In the genomic region with DNA sequence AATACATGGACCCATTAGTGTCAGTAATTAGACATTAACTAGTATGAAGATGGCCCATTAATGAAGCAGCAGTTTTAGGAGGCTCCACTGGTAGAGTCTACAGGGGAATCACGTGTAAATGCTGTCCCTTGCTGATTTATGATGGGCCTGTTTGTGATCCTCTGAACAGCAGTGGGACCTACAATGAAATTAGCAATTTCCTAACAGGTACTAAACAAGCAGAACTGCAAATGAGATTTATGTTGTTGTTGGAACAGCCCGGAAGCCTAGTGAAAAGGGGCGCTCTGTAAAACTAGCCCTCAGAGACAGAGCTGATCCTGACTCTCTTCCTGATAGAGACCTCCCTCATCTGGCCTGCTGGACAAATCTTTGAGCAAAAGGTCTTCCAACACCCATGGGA, we compare ENCODE assay signal across 40 cellular contexts. TPM values are rescaled to one million over a fixed set of nuclear protein-coding genes. Genes with fewer than 3 reads are reported as not detected.
"Had no signal": no experiment of that assay in that cellular context is flagged by ENCODE, and none has a peak within 500 bp of the region (broad histone marks: within the 10 kb centered on the region; RNA-seq: fewer than 3 reads in every experiment).

No MANE protein-coding gene starts in this region.

- FAIRE-seq: astrocyte, bronchial epithelial cell had no signal

- H3K4me1 Mint-ChIP-seq: activated naive CD4-positive, alpha-beta T cell treated with anti-CD3 and anti-CD28 coated beads, Interleukin-2, amount 10 ng/mL, durations not matched to agents 7 days and 5 days; activated naive CD4-positive, alpha-beta T cell treated with anti-CD3 and anti-CD28 coated beads, Interleukin-2, amount 50 U/mL, for 24 hours; activated naive CD8-positive, alpha-beta T cell treated with anti-CD3 and anti-CD28 coated beads for 36 hours; activated naive CD8-positive, alpha-beta T cell treated with anti-CD3 and anti-CD28 coated beads, Interleukin-2, amount 10 ng/mL, durations not matched to agents 7 days and 5 days; activated naive CD8-positive, alpha-beta T cell treated with anti-CD3 and anti-CD28 coated beads, Interleukin-2, amount 50 U/mL, for 24 hours; activated T-helper 17 cell treated with anti-CD3 and anti-CD28 coated beads, Interleukin-2, amount 50 U/mL, for 72 hours; brain; central memory CD8-positive, alpha-beta T cell had no signal

- H3K4me1 ChIP-seq: adrenal gland, ascending aorta, body of pancreas, breast epithelium had no signal

- H3K4me3 Mint-ChIP-seq: activated naive CD4-positive, alpha-beta T cell treated with anti-CD3 and anti-CD28 coated beads for 36 hours; activated naive CD4-positive, alpha-beta T cell treated with anti-CD3 and anti-CD28 coated beads, Interleukin-2, amount 10 ng/mL, durations not matched to agents 7 days and 5 days; activated naive CD4-positive, alpha-beta T cell treated with anti-CD3 and anti-CD28 coated beads, Interleukin-2, amount 50 U/mL, for 24 hours; activated naive CD8-positive, alpha-beta T cell; activated naive CD8-positive, alpha-beta T cell treated with anti-CD3 and anti-CD28 coated beads for 36 hours; activated naive CD8-positive, alpha-beta T cell treated with anti-CD3 and anti-CD28 coated beads, Interleukin-2, amount 10 ng/mL, durations not matched to agents 7 days and 5 days; activated naive CD8-positive, alpha-beta T cell treated with anti-CD3 and anti-CD28 coated beads, Interleukin-2, amount 50 U/mL, for 24 hours; activated T-cell treated with anti-CD3 and anti-CD28 coated beads, Interleukin-2, amount 50 U/mL, for 24 hours; activated T-cell treated with anti-CD3 and anti-CD28 coated beads, Interleukin-2, amount 50 U/mL, for 4 hours; activated T-cell treated with anti-CD3 and anti-CD28 coated beads, Interleukin-2, amount 50 U/mL, for 72 hours; activated T-helper 1 cell treated with anti-CD3 and anti-CD28 coated beads, Interleukin-12 subunit alpha, Interleukin-12 subunit beta, Interleukin-2, Interleukin-4 antibody, amounts not matched to agents 30 ng/mL and 10 ng/mL and 1 ng/mL, durations not matched to agents 14 hours and 24 hours and 36 hours; activated T-helper 17 cell treated with anti-CD3 and anti-CD28 coated beads, Interleukin-2, amount 50 U/mL, for 72 hours; brain; central memory CD8-positive, alpha-beta T cell had no signal

- H3K27ac ChIP-seq: adrenal gland, ascending aorta, body of pancreas, brain microvascular endothelial cell, breast epithelium, cardiac muscle cell had no signal

- DNase-seq: activated effector memory CD4-positive, alpha-beta T cell treated with anti-CD3 and anti-CD28 coated beads, Interleukin-2, amount 50 U/mL, for 16 hours; activated effector memory CD4-positive, alpha-beta T cell treated with Interleukin-2 at 50 U/mL for 16 hours; activated gamma-delta T cell; activated gamma-delta T cell treated with Interleukin-2 at 50 U/mL for 16 hours; activated naive CD4-positive, alpha-beta T cell; activated naive CD4-positive, alpha-beta T cell treated with anti-CD3 and anti-CD28 coated beads for 36 hours; activated naive CD4-positive, alpha-beta T cell treated with anti-CD3 and anti-CD28 coated beads, Interleukin-2, amount 10 ng/mL, durations not matched to agents 7 days and 5 days; activated naive CD4-positive, alpha-beta T cell treated with anti-CD3 and anti-CD28 coated beads, Interleukin-2, amount 50 U/mL, for 16 hours; activated naive CD4-positive, alpha-beta T cell treated with Interleukin-2 at 50 U/mL for 16 hours; activated naive CD8-positive, alpha-beta T cell treated with anti-CD3 and anti-CD28 coated beads for 36 hours; activated naive CD8-positive, alpha-beta T cell treated with anti-CD3 and anti-CD28 coated beads, Interleukin-2, amount 10 ng/mL, durations not matched to agents 7 days and 5 days; activated naive CD8-positive, alpha-beta T cell treated with anti-CD3 and anti-CD28 coated beads, Interleukin-2, amount 50 U/mL, for 24 hours; activated T-cell treated with anti-CD3 and anti-CD28 coated beads, Interleukin-2, amount 50 U/mL, for 24 hours; activated T-cell treated with anti-CD3 and anti-CD28 coated beads, Interleukin-2, amount 50 U/mL, for 4 hours; activated T-cell treated with anti-CD3 and anti-CD28 coated beads, Interleukin-2, amount 50 U/mL, for 48 hours; activated T-cell treated with anti-CD3 and anti-CD28 coated beads, Interleukin-2, amount 50 U/mL, for 72 hours; amniotic stem cell; amygdala; anterior cingulate cortex; aorta; body of pancreas; brain microvascular endothelial cell; caudate nucleus; central memory CD4-positive, alpha-beta T cell; cerebellar nuclear complex had no signal

- H3K27me3 ChIP-seq: adrenal gland, ascending aorta, body of pancreas, brain microvascular endothelial cell, breast epithelium, cardiac muscle cell had no signal

- H3K36me3 Mint-ChIP-seq: activated naive CD4-positive, alpha-beta T cell treated with anti-CD3 and anti-CD28 coated beads, Interleukin-2, amount 10 ng/mL, durations not matched to agents 7 days and 5 days; activated naive CD4-positive, alpha-beta T cell treated with anti-CD3 and anti-CD28 coated beads, Interleukin-2, amount 50 U/mL, for 24 hours; activated naive CD4-positive, alpha-beta T cell treated with anti-CD3 and anti-CD28 coated beads, Interleukin-2, amount 50 U/mL, for 72 hours; activated naive CD8-positive, alpha-beta T cell; activated naive CD8-positive, alpha-beta T cell treated with anti-CD3 and anti-CD28 coated beads for 36 hours; activated naive CD8-positive, alpha-beta T cell treated with anti-CD3 and anti-CD28 coated beads, Interleukin-2, amount 10 ng/mL, durations not matched to agents 7 days and 5 days; brain had no signal

- H3K9me3 Mint-ChIP-seq: activated naive CD4-positive, alpha-beta T cell treated with anti-CD3 and anti-CD28 coated beads for 36 hours; activated naive CD4-positive, alpha-beta T cell treated with anti-CD3 and anti-CD28 coated beads, Interleukin-2, amount 10 ng/mL, durations not matched to agents 7 days and 5 days; activated naive CD4-positive, alpha-beta T cell treated with anti-CD3 and anti-CD28 coated beads, Interleukin-2, amount 50 U/mL, for 24 hours; activated naive CD4-positive, alpha-beta T cell treated with anti-CD3 and anti-CD28 coated beads, Interleukin-2, amount 50 U/mL, for 72 hours; activated naive CD8-positive, alpha-beta T cell treated with anti-CD3 and anti-CD28 coated beads for 36 hours; activated naive CD8-positive, alpha-beta T cell treated with anti-CD3 and anti-CD28 coated beads, Interleukin-2, amount 10 ng/mL, durations not matched to agents 7 days and 5 days; activated naive CD8-positive, alpha-beta T cell treated with anti-CD3 and anti-CD28 coated beads, Interleukin-2, amount 50 U/mL, for 24 hours; activated T-cell treated with anti-CD3 and anti-CD28 coated beads, Interleukin-2, amount 50 U/mL, for 24 hours; activated T-cell treated with anti-CD3 and anti-CD28 coated beads, Interleukin-2, amount 50 U/mL, for 4 hours; activated T-cell treated with anti-CD3 and anti-CD28 coated beads, Interleukin-2, amount 50 U/mL, for 72 hours; activated T-helper 1 cell treated with anti-CD3 and anti-CD28 coated beads, Interleukin-12 subunit alpha, Interleukin-12 subunit beta, Interleukin-2, Interleukin-4 antibody, amounts not matched to agents 30 ng/mL and 10 ng/mL and 1 ng/mL, durations not matched to agents 14 hours and 24 hours and 36 hours; activated T-helper 17 cell treated with anti-CD3 and anti-CD28 coated beads, Interleukin-2, amount 50 U/mL, for 72 hours; activated T-helper 2 cell treated with anti-CD3 and anti-CD28 coated beads, Interferon-gamma antibody, Interleukin-2, Interleukin-4, amounts not matched to agents 10 μg/mL and 5 μg/mL and 100 μg/mL, durations not matched to agents 14 hours and 24 hours and 36 hours; central memory CD8-positive, alpha-beta T cell had no signal

- H3K4me3 ChIP-seq: adrenal gland, ascending aorta, body of pancreas, breast epithelium, cardiac muscle cell had no signal

- ATAC-seq: activated naive CD4-positive, alpha-beta T cell treated with anti-CD3 and anti-CD28 coated beads, Interleukin-2, amount 50 U/mL, for 72 hours; activated naive CD8-positive, alpha-beta T cell treated with anti-CD3 and anti-CD28 coated beads, Interleukin-2, amount 50 U/mL, for 24 hours; activated T-cell treated with anti-CD3 and anti-CD28 coated beads, Interleukin-2, amount 50 U/mL, for 4 hours; activated T-cell treated with anti-CD3 and anti-CD28 coated beads, Interleukin-2, amount 50 U/mL, for 72 hours; activated T-helper 17 cell treated with anti-CD3 and anti-CD28 coated beads, Interleukin-2, amount 50 U/mL, for 72 hours; body of pancreas had no signal

- H3K36me3 ChIP-seq: adrenal gland, ascending aorta, brain microvascular endothelial cell, breast epithelium, cardiac muscle cell had no signal

- H3K9me3 ChIP-seq: adrenal gland, ascending aorta, body of pancreas, breast epithelium had no signal

- H3K27ac Mint-ChIP-seq: activated naive CD4-positive, alpha-beta T cell treated with anti-CD3 and anti-CD28 coated beads for 36 hours; activated naive CD4-positive, alpha-beta T cell treated with anti-CD3 and anti-CD28 coated beads, Interleukin-2, amount 10 ng/mL, durations not matched to agents 7 days and 5 days; activated naive CD4-positive, alpha-beta T cell treated with anti-CD3 and anti-CD28 coated beads, Interleukin-2, amount 50 U/mL, for 24 hours; activated naive CD4-positive, alpha-beta T cell treated with anti-CD3 and anti-CD28 coated beads, Interleukin-2, amount 50 U/mL, for 72 hours; activated naive CD8-positive, alpha-beta T cell; activated naive CD8-positive, alpha-beta T cell treated with anti-CD3 and anti-CD28 coated beads for 36 hours; activated naive CD8-positive, alpha-beta T cell treated with anti-CD3 and anti-CD28 coated beads, Interleukin-2, amount 10 ng/mL, durations not matched to agents 7 days and 5 days; activated naive CD8-positive, alpha-beta T cell treated with anti-CD3 and anti-CD28 coated beads, Interleukin-2, amount 50 U/mL, for 24 hours; activated T-cell treated with anti-CD3 and anti-CD28 coated beads, Interleukin-2, amount 50 U/mL, for 24 hours; activated T-cell treated with anti-CD3 and anti-CD28 coated beads, Interleukin-2, amount 50 U/mL, for 72 hours; activated T-helper 1 cell treated with anti-CD3 and anti-CD28 coated beads, Interleukin-12 subunit alpha, Interleukin-12 subunit beta, Interleukin-2, Interleukin-4 antibody, amounts not matched to agents 30 ng/mL and 10 ng/mL and 1 ng/mL, durations not matched to agents 14 hours and 24 hours and 36 hours; activated T-helper 17 cell treated with anti-CD3 and anti-CD28 coated beads, Interleukin-2, amount 50 U/mL, for 72 hours; activated T-helper 2 cell treated with anti-CD3 and anti-CD28 coated beads, Interferon-gamma antibody, Interleukin-2, Interleukin-4, amounts not matched to agents 10 μg/mL and 5 μg/mL and 100 μg/mL, durations not matched to agents 14 hours and 24 hours and 36 hours; brain had no signal

RNA-seq across cellular contexts. Expression of a gene that starts 54.9 kb away (rescaled TPM):
- total RNA-seq: activated naive CD4-positive, alpha-beta T cell treated with anti-CD3 and anti-CD28 coated beads for 36 hours; activated naive CD4-positive, alpha-beta T cell treated with anti-CD3 and anti-CD28 coated beads, Interleukin-2, amount 50 U/mL, for 72 hours; activated naive CD8-positive, alpha-beta T cell treated with anti-CD3 and anti-CD28 coated beads for 36 hours; activated T-cell treated with anti-CD3 and anti-CD28 coated beads, Interleukin-2, amount 50 U/mL, for 4 hours; activated T-cell treated with anti-CD3 and anti-CD28 coated beads, Interleukin-2, amount 50 U/mL, for 72 hours; activated T-helper 1 cell treated with anti-CD3 and anti-CD28 coated beads, Interleukin-12 subunit alpha, Interleukin-12 subunit beta, Interleukin-2, Interleukin-4 antibody, amounts not matched to agents 30 ng/mL and 10 ng/mL and 1 ng/mL, durations not matched to agents 14 hours and 24 hours and 36 hours; activated T-helper 17 cell treated with anti-CD3 and anti-CD28 coated beads, Interleukin-2, amount 50 U/mL, for 72 hours; activated T-helper 2 cell treated with anti-CD3 and anti-CD28 coated beads, Interferon-gamma antibody, Interleukin-2, Interleukin-4, amounts not matched to agents 10 μg/mL and 5 μg/mL and 100 μg/mL, durations not matched to agents 14 hours and 24 hours and 36 hours; cardiac muscle cell; chondrocyte had no signal
- polyA plus RNA-seq: cardiac muscle cell had no signal
